Comparison of ENCODE assay signal across 8 cellular contexts in the genomic region with DNA sequence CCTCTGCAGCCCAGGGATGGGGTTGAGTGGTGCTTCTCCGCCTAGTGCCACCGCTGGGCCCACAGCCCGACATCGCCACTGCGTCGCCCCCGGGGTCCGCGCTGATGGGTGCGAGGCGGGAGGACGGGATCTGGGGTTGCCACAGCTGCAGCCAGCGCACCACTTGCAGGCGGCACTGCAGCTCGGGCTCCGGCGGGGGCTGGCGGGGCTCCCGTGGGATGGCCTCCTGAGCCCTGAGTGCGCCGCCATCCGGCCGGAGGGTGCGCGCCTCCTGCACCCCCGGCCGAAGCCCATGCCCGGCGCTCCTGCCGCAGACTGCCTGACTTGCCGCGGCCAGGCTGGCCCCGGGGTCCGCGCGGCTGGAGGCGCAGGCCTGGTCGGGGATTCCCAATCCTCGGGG. TPM values are rescaled to one million over a fixed set of nuclear protein-coding genes. Genes with fewer than 3 reads are reported as not detected.
DNase-seq lines count a peak whose midpoint lies in the region; ATAC-seq and TF ChIP-seq lines count a peak whose summit lies in the region.
"Not testable (repeated sequence)": the region's sequence is repeated elsewhere in the genome, so short reads cannot be mapped to it uniquely, and the experiment has no call there.

No MANE protein-coding gene starts in this region.

- ATAC-seq in GM19452 (IDR thresholded peaks at IDR 0.05; ENCODE audit: unreplicated experiment) (peak; percentile 43), HG02981 (IDR thresholded peaks at IDR 0.05; ENCODE audit: unreplicated experiment) (peak; percentile 40), lung (ENCODE audit: insufficient read depth, low FRiP score) (peak; percentile 69)

- H3K9ac ChIP-seq in OCI-LY3 (ENCODE audit: low read length): peak overlapping the region; percentile 99

- H3K9me3 ChIP-seq in OCI-LY3 (ENCODE audit: insufficient read depth, low read length); lung (ENCODE audit: control insufficient read depth in 2 of 2, insufficient read depth in 1 of 2, low read length in 1 of 2): not testable (repeated sequence)

- peak overlapping the region; percentile 98; the same call in 1 of the 2 replicates for H2AFZ ChIP-seq in OCI-LY3 (ENCODE audit: low read depth, low read length)

- H3K4me1 ChIP-seq in OCI-LY3 (ENCODE audit: low read length); lung (ENCODE audit: control insufficient read depth in 2 of 2, insufficient read depth in 2 of 2, low read length in 2 of 2): not testable (repeated sequence)

- peak overlapping the region; percentile 99 for H3K4me2 ChIP-seq in OCI-LY3 (ENCODE audit: low read length)

- H3K4me3 ChIP-seq in BJ (ENCODE audit: low read depth, low read length) (peak overlapping the region; percentile 55), OCI-LY3 (ENCODE audit: low read length) (peak overlapping the region; percentile 98), epithelial cell of proximal tubule (ENCODE audit: low read depth, low read length) (peak overlapping the region; percentile 63), lung (peak overlapping the region; percentile 28)

- TF ChIP-seq CTCF in BJ (IDR thresholded peaks at IDR 0.05; ENCODE audit: insufficient read depth, low read depth, low read length); OCI-LY3 (IDR thresholded peaks at IDR 0.05; ENCODE audit: low read depth, low read length); epithelial cell of proximal tubule (conservative IDR thresholded peaks at IDR 0.05; ENCODE audit: low read depth, low read length); lung (IDR thresholded peaks at IDR 0.05; ENCODE audit: control extremely low read depth, extremely low read depth): not testable (repeated sequence)

- POLR2A ChIA-PET in BJ (lab: Charles Lee): not testable (repeated sequence)

- H3K79me2 ChIP-seq in OCI-LY3 (ENCODE audit: low read length): not testable (repeated sequence)

- H4K20me1 ChIP-seq in OCI-LY3 (ENCODE audit: insufficient read depth, low read length): not testable (repeated sequence)

- H3K36me3 ChIP-seq in BJ (ENCODE audit: control insufficient read depth, insufficient read depth, low read length); OCI-LY3 (replicated peaks; ENCODE audit: low read depth, low read length); lung (ENCODE audit: control insufficient read depth in 2 of 2, insufficient read depth in 2 of 2, low read length in 2 of 2): not testable (repeated sequence)

- H3K27me3 ChIP-seq in BJ (ENCODE audit: control insufficient read depth, insufficient read depth, low read length); OCI-LY3 (ENCODE audit: low read depth, low read length); lung (ENCODE audit: control insufficient read depth, insufficient read depth): not testable (repeated sequence)

- H3K27ac ChIP-seq in OCI-LY3 (ENCODE audit: low read length) (peak overlapping the region; percentile 84), lung (ENCODE audit: low read depth in 1 of 2, low read length in 1 of 2) (peak overlapping the region; percentile 68 to 94)

- CTCF ChIA-PET in BJ (lab: Yijun Ruan, JAX): interaction anchor here (0.8 to 4.5 kb wide), 21 partner anchors 9 to 866 kb away, joined by 3 to 31 read pairs (median 5); partner anchors contain the start of genes ADRA2B and ANKRD39

- 0% methylated on average over 7 to 13 of the region's 39 CpGs for whole genome bisulfite sequencing in lung, 2 donors

- not testable (repeated sequence) for DNase-seq in BJ (ENCODE audit: low read depth); epithelial cell of proximal tubule (ENCODE audit: low read depth); lung (ENCODE audit: low spot score)
- peak; percentile 76 for DNase-seq in activated effector memory CD4-positive, alpha-beta T cell treated with anti-CD3 and anti-CD28 coated beads, Interleukin-2, amount 50 U/mL, for 16 hours
- peak; percentile 28 for DNase-seq in stimulated activated CD4-positive, alpha-beta T cell treated with anti-CD3 and anti-CD28 coated beads, Interleukin-4, amount 100 ng/mL, for 1 hour

RNA-seq across cellular contexts. Expression of gene ANKRD36C, which starts 0.5 kb away (rescaled TPM):
- polyA plus RNA-seq in BJ (2011; rRNA removed) (2.5 and 4.5 TPM in 2 replicates), lung (1 to 10 TPM; 2.6 to 5.5 TPM)
- polyA minus RNA-seq in BJ (2011; rRNA and poly(A)+ RNA removed): 43.6 and 44.4 TPM in 2 replicates
- total RNA-seq in epithelial cell of proximal tubule (4.6 and 12.8 TPM in 2 replicates), lung (100 to 1,000 TPM in 1 of 2 donors, 10 to 100 TPM in 1; 23.2 to 114 TPM)

RNA-seq across cellular contexts. Expression of gene GPAT2, which starts 42.6 kb away (rescaled TPM):
- 4.9 and 9.5 TPM in 2 replicates for polyA plus RNA-seq in BJ (2011; rRNA removed)
- 5.6 and 5.7 TPM in 2 replicates for polyA minus RNA-seq in BJ (2011; rRNA and poly(A)+ RNA removed)
- total RNA-seq in epithelial cell of proximal tubule: 1.1 and 1.7 TPM in 2 replicates
- total RNA-seq in lung: 1 to 10 TPM; 1.2 to 4.4 TPM
- 1 to 10 TPM; 5.2 to 6.2 TPM for polyA plus RNA-seq in lung

Comparison
In these comparisons a context has a peak if more than half of its experiments do, and no peak if none do; other contexts are left out.
1. H3K4me3 ChIP-seq: peak in every context shown above with its lines; median percentile 98 in OCI-LY3; 63 in epithelial cell of proximal tubule; 55 in BJ; 28 in lung.